16 cellular contexts compared by ENCODE assay signal in genomic region chr5:91206734-91207133, GRCh38.
DNase-seq lines count a peak whose midpoint lies in the region; ATAC-seq and TF ChIP-seq lines count a peak whose summit lies in the region.
"Had no signal": no experiment of that assay in that cellular context is flagged by ENCODE, and none has a peak within 500 bp of the region (broad histone marks: within the 10 kb centered on the region; RNA-seq: fewer than 3 reads in every experiment).

No MANE protein-coding gene starts in this region.

- H3K4me1 Mint-ChIP-seq in activated CD4-positive, alpha-beta T cell treated with anti-CD3 and anti-CD28 coated beads, Interleukin-2, amount 10 ng/mL, durations not matched to agents 7 days and 5 days, result no peaks in the 10 kb centered on the region
- H3K4me1 Mint-ChIP-seq: activated naive CD8-positive, alpha-beta T cell treated with anti-CD3 and anti-CD28 coated beads for 36 hours; stimulated activated effector memory CD8-positive, alpha-beta T cell treated with anti-CD3 and anti-CD28 coated beads, Interleukin-12 subunit alpha, Interleukin-12 subunit beta, amount 100 ng/mL, for 72 hours had no signal

- no peak for TF ChIP-seq CTCF in cardiac fibroblast (IDR thresholded peaks at IDR 0.05; ENCODE audit: low read depth, low read length)

- H3K36me3 ChIP-seq in MG63, result no peaks in the 10 kb centered on the region

- DNase-seq in AG08395 (ENCODE audit: low spot score), result peak; percentile 25
- peak; percentile 82 for DNase-seq in MG63
- peak; percentile 53 to 92 for DNase-seq in cardiac fibroblast (ENCODE audit: low read depth in 2 of 2)
- peak; percentile 31 for DNase-seq in glomerular visceral epithelial cell (ENCODE audit: extremely low spot score)
- DNase-seq in activated CD4-positive, alpha-beta T cell treated with anti-CD3 and anti-CD28 coated beads, Interleukin-2, amount 10 ng/mL, durations not matched to agents 7 days and 5 days, result no peak
- DNase-seq in left lobe of liver (ENCODE audit: low spot score), result no peak
- DNase-seq: activated CD4-positive, alpha-beta T cell treated with anti-CD3 and anti-CD28 coated beads, Interleukin-2, amount 50 U/mL, for 1 hour; activated naive CD8-positive, alpha-beta T cell treated with anti-CD3 and anti-CD28 coated beads for 36 hours; activated T-cell treated with anti-CD3 and anti-CD28 coated beads, Interleukin-2, amount 50 U/mL, for 72 hours; kidney; NCI-H1436 treated with DMSO at 0.1 percent for 48 hours; NCI-H446 treated with DMSO at 0.1 percent for 48 hours had no signal

- H3K9me3 Mint-ChIP-seq in activated CD4-positive, alpha-beta T cell treated with anti-CD3 and anti-CD28 coated beads, Interleukin-2, amount 10 ng/mL, durations not matched to agents 7 days and 5 days, result no peaks in the 10 kb centered on the region
- H3K9me3 Mint-ChIP-seq: activated naive CD8-positive, alpha-beta T cell treated with anti-CD3 and anti-CD28 coated beads for 36 hours; activated T-cell treated with anti-CD3 and anti-CD28 coated beads, Interleukin-2, amount 50 U/mL, for 72 hours; stimulated activated effector memory CD8-positive, alpha-beta T cell treated with anti-CD3 and anti-CD28 coated beads, Interleukin-12 subunit alpha, Interleukin-12 subunit beta, amount 100 ng/mL, for 72 hours; type B pancreatic cell had no signal

- no peak overlapping the region for H3K4me3 ChIP-seq in MG63
- no peak overlapping the region for H3K4me3 ChIP-seq in cardiac fibroblast (replicated peaks in 1 of 2; ENCODE audit: low read depth in 2 of 2, low read length in 2 of 2)

- peaks cover 1% of the 10 kb centered on the region for H3K27me3 Mint-ChIP-seq in activated CD4-positive, alpha-beta T cell treated with anti-CD3 and anti-CD28 coated beads, Interleukin-2, amount 10 ng/mL, durations not matched to agents 7 days and 5 days
- H3K27me3 Mint-ChIP-seq: type B pancreatic cell had no signal

- no peaks in the 10 kb centered on the region for H3K27me3 ChIP-seq in MG63

- POLR2A ChIA-PET in activated CD4-positive, alpha-beta T cell treated with anti-CD3 and anti-CD28 coated beads, Interleukin-2, amount 10 ng/mL, durations not matched to agents 7 days and 5 days (lab: Charles Lee), result no interaction called here

- CTCF ChIA-PET in activated CD4-positive, alpha-beta T cell treated with anti-CD3 and anti-CD28 coated beads, Interleukin-2, amount 10 ng/mL, durations not matched to agents 7 days and 5 days (lab: Charles Lee), result interaction anchor here (0.6 to 1.5 kb wide), 2 partner anchors 13 to 165 kb away, joined by 3 to 4 read pairs; no protein-coding TSS in a partner anchor

- H3K4me3 Mint-ChIP-seq in activated CD4-positive, alpha-beta T cell treated with anti-CD3 and anti-CD28 coated beads, Interleukin-2, amount 10 ng/mL, durations not matched to agents 7 days and 5 days, result no peak overlapping the region
- H3K4me3 Mint-ChIP-seq: activated naive CD8-positive, alpha-beta T cell treated with anti-CD3 and anti-CD28 coated beads for 36 hours; activated T-cell treated with anti-CD3 and anti-CD28 coated beads, Interleukin-2, amount 50 U/mL, for 72 hours; stimulated activated effector memory CD8-positive, alpha-beta T cell treated with anti-CD3 and anti-CD28 coated beads, Interleukin-12 subunit alpha, Interleukin-12 subunit beta, amount 100 ng/mL, for 72 hours; type B pancreatic cell had no signal

- no peaks in the 10 kb centered on the region for H3K9me3 ChIP-seq in MG63

- no peak overlapping the region for H3K27ac Mint-ChIP-seq in activated CD4-positive, alpha-beta T cell treated with anti-CD3 and anti-CD28 coated beads, Interleukin-2, amount 10 ng/mL, durations not matched to agents 7 days and 5 days
- H3K27ac Mint-ChIP-seq: activated naive CD8-positive, alpha-beta T cell treated with anti-CD3 and anti-CD28 coated beads for 36 hours; activated T-cell treated with anti-CD3 and anti-CD28 coated beads, Interleukin-2, amount 50 U/mL, for 72 hours; stimulated activated effector memory CD8-positive, alpha-beta T cell treated with anti-CD3 and anti-CD28 coated beads, Interleukin-12 subunit alpha, Interleukin-12 subunit beta, amount 100 ng/mL, for 72 hours; type B pancreatic cell had no signal

- H3K36me3 Mint-ChIP-seq in activated CD4-positive, alpha-beta T cell treated with anti-CD3 and anti-CD28 coated beads, Interleukin-2, amount 10 ng/mL, durations not matched to agents 7 days and 5 days (ENCODE audit: low read depth), result no peaks in the 10 kb centered on the region
- H3K36me3 Mint-ChIP-seq: activated naive CD8-positive, alpha-beta T cell treated with anti-CD3 and anti-CD28 coated beads for 36 hours; stimulated activated effector memory CD8-positive, alpha-beta T cell treated with anti-CD3 and anti-CD28 coated beads, Interleukin-12 subunit alpha, Interleukin-12 subunit beta, amount 100 ng/mL, for 72 hours; type B pancreatic cell had no signal

- ATAC-seq in GM18868 (IDR thresholded peaks at IDR 0.05; ENCODE audit: unreplicated experiment), result no peak
- ATAC-seq in left lobe of liver, result no peak
- no peak for ATAC-seq in GM19395 (IDR thresholded peaks at IDR 0.05; ENCODE audit: unreplicated experiment)
- ATAC-seq: activated T-cell treated with anti-CD3 and anti-CD28 coated beads, Interleukin-2, amount 50 U/mL, for 72 hours; stimulated activated effector memory CD8-positive, alpha-beta T cell treated with anti-CD3 and anti-CD28 coated beads, Interleukin-12 subunit alpha, Interleukin-12 subunit beta, amount 100 ng/mL, for 72 hours had no signal

Comparison
In these comparisons a context has a peak if more than half of its experiments do, and no peak if none do; other contexts are left out.
1. DNase-seq: peak in AG08395 (single experiment), MG63 (single experiment), cardiac fibroblast (2 of 2) and glomerular visceral epithelial cell (single experiment); none in activated CD4-positive, alpha-beta T cell treated with anti-CD3 and anti-CD28 coated beads, Interleukin-2, amount 10 ng/mL, durations not matched to agents 7 days and 5 days (single experiment) and left lobe of liver (single experiment).